In genomic region chr11:73982990-73983763, GRCh38 we compare ENCODE assay signal across 8 cellular contexts. TPM values are rescaled to one million over a fixed set of nuclear protein-coding genes. Genes with fewer than 3 reads are reported as not detected.
DNase-seq lines count a peak whose midpoint lies in the region; ATAC-seq and TF ChIP-seq lines count a peak whose summit lies in the region.

No MANE protein-coding gene starts in this region.

- H2AK5ac ChIP-seq in H9 (ENCODE audit: insufficient read length, low read length) = no peak overlapping the region

- no peak overlapping the region for H3K56ac ChIP-seq in H9 (ENCODE audit: insufficient read length, low read depth, low read length)

- intact Hi-C loops in stomach (cut with DNase I; ENCODE audit: low total_unique reads) = no loop called here

- no CpG with 5 or more reads among the region's 59 CpGs for WGBS in H9 (ENCODE audit: extremely low coverage, insufficient read length, low lambda C conversion rate)
- 0 to 2% (median 1%) methylated on average over 40 to 59 of the region's 59 CpGs for WGBS in stomach, 5 donors

- H3K4me3 Mint-ChIP-seq in H9 = peak overlapping the region; percentile 85 to 97
- peak overlapping the region; percentile 98 for H3K4me3 Mint-ChIP-seq in neural progenitor cell

- H3T11ph ChIP-seq in H9 (ENCODE audit: low read length) = no peak overlapping the region

- H3K36me3 ChIP-seq in MG63 (no peaks in the 10 kb centered on the region; the same call in 1 of the 2 replicates), neural progenitor cell (no peaks in the 10 kb centered on the region), stomach (peaks cover 1 to 13% (median 8%) of the 10 kb centered on the region in 4 donors)

- H3K23ac ChIP-seq in H9 (ENCODE audit: insufficient read length, low read depth, low read length) = no peak overlapping the region

- H3K36me3 Mint-ChIP-seq in H9 (ENCODE audit: insufficient read depth in 1 of 3, low read depth in 3 of 3) (peaks cover 23 to 33% (median 33%) of the 10 kb centered on the region in 3 experiments; a peak in 6 of 7 replicates), neural progenitor cell (peaks cover 21% of the 10 kb centered on the region)

- H2BK5ac ChIP-seq in H9 (ENCODE audit: insufficient read length, low read length) = no peak overlapping the region

- H3K27ac Mint-ChIP-seq in H9 = peak overlapping the region; percentile 98 to 100 (median 99)
- peak overlapping the region; percentile 90 for H3K27ac Mint-ChIP-seq in neural progenitor cell

- no peak overlapping the region for H4K91ac ChIP-seq in H9 (ENCODE audit: insufficient read length, low read depth, low read length)

- H3K4me3 ChIP-seq in MG63 = peak overlapping the region; percentile 59
- peak overlapping the region; percentile 81 for H3K4me3 ChIP-seq in neural progenitor cell
- peak overlapping the region; percentile 57 to 64 (median 62) for H3K4me3 ChIP-seq in stomach

- DNase-seq in G401 (ENCODE audit: low spot score) (peak; percentile 85), H9 (peak; percentile 97), MG63 (peak; percentile 98), SHP77 (lab: John Stamatoyannopoulos, UW) (peak; percentile 99), activated gamma-delta T cell (lab: John Stamatoyannopoulos, UW) (peak; percentile 89), foreskin keratinocyte (peak; percentile 49 to 79), neural progenitor cell (ENCODE audit: low spot score) (peak; percentile 93), stomach (peak; percentile 94)

- H3K9me3 ChIP-seq in H9 (ENCODE audit: control insufficient read depth, low read depth, low read length) = no peaks in the 10 kb centered on the region
- H3K9me3 ChIP-seq in MG63 = no peaks in the 10 kb centered on the region
- no peaks in the 10 kb centered on the region for H3K9me3 ChIP-seq in neural progenitor cell (ENCODE audit: low read depth)
- no peaks in the 10 kb centered on the region for H3K9me3 ChIP-seq in stomach

- no peaks in the 10 kb centered on the region for H3K27me3 ChIP-seq in H9 (ENCODE audit: insufficient read depth, low read length)
- no peaks in the 10 kb centered on the region for H3K27me3 ChIP-seq in MG63
- H3K27me3 ChIP-seq in foreskin keratinocyte = no peaks in the 10 kb centered on the region
- H3K27me3 ChIP-seq in neural progenitor cell = no peaks in the 10 kb centered on the region
- H3K27me3 ChIP-seq in stomach = no peaks in the 10 kb centered on the region

- ATAC-seq in foreskin keratinocyte = peak; percentile 86

- H3F3A ChIP-seq in neural progenitor cell (ENCODE audit: low read depth) = peaks cover 39% of the 10 kb centered on the region

- no peak overlapping the region for H4K5ac ChIP-seq in H9 (ENCODE audit: insufficient read length, low read depth, low read length)

- H3K23me2 ChIP-seq in H9 (ENCODE audit: insufficient read length, low read depth, low read length, poor library complexity, severe bottlenecking) = peaks cover 11% of the 10 kb centered on the region

- H3K79me2 ChIP-seq in H9 (ENCODE audit: insufficient read depth, low read length) (0 out of 2 replicates have a peak, but pooled peaks cover 2% of the 10 kb centered on the region), neural progenitor cell (ENCODE audit: low read depth) (peaks cover 31% of the 10 kb centered on the region)

- H3K4me1 ChIP-seq in H9 (ENCODE audit: insufficient read depth, low read length) (no peaks in the 10 kb centered on the region; the same call in 1 of the 2 replicates), foreskin keratinocyte (no peaks in the 10 kb centered on the region), neural progenitor cell (peaks cover 27% of the 10 kb centered on the region), stomach (peaks cover 26 to 57% (median 43%) of the 10 kb centered on the region in 4 donors)

- H3K4ac ChIP-seq in H9 (ENCODE audit: low read depth, low read length) = no peak overlapping the region

- H3K4me1 Mint-ChIP-seq in H9 = peaks cover 31 to 41% of the 10 kb centered on the region in 2 experiments
- peaks cover 40% of the 10 kb centered on the region for H3K4me1 Mint-ChIP-seq in neural progenitor cell

- H4K20me1 ChIP-seq in H9 (ENCODE audit: control insufficient read depth, insufficient read depth, insufficient read length) (no peaks in the 10 kb centered on the region), neural progenitor cell (ENCODE audit: low read depth) (peaks cover 13% of the 10 kb centered on the region)

- H2BK15ac ChIP-seq in H9 (ENCODE audit: low read depth, low read length) = no peak overlapping the region

- no peak for TF ChIP-seq EP300 in stomach (IDR thresholded peaks at IDR 0.05)

- no peak for TF ChIP-seq CTCF in H9 (conservative IDR thresholded peaks at IDR 0.05)
- TF ChIP-seq CTCF in foreskin keratinocyte (conservative IDR thresholded peaks at IDR 0.05) = no peak
- TF ChIP-seq CTCF in neural progenitor cell (IDR thresholded peaks at IDR 0.05) = no peak
- no peak for TF ChIP-seq CTCF in stomach (IDR thresholded peaks at IDR 0.05)

- peak overlapping the region; percentile 41 for H3K14ac ChIP-seq in H9 (ENCODE audit: insufficient read depth, low read length)

- H3K9ac ChIP-seq in H9 (ENCODE audit: extremely low read depth, insufficient read length, low read length) (peak overlapping the region; percentile 38), neural progenitor cell (no peak overlapping the region)

- H3K4me2 ChIP-seq in H9 (ENCODE audit: insufficient read depth, insufficient read length, low read length) (peak overlapping the region; percentile 62), neural progenitor cell (peak overlapping the region; percentile 83)

- H2BK20ac ChIP-seq in H9 (ENCODE audit: low read depth, low read length, poor library complexity, severe bottlenecking) = no peak overlapping the region

- peak in 2 of 4 donors; percentile 32 to 72 for TF ChIP-seq POLR2A in stomach (IDR thresholded peaks at IDR 0.05)

- in situ Hi-C loops in G401 (cut with HindIII; ENCODE audit: low sequenced_read_pairs) = no loop called here

- H2BK120ac ChIP-seq in H9 (ENCODE audit: low read depth, low read length, poor library complexity, severe bottlenecking) = no peak overlapping the region

- H3K18ac ChIP-seq in H9 (ENCODE audit: insufficient read length, low read depth, low read length) = peak overlapping the region; percentile 22

- H3K27ac ChIP-seq in H9 (ENCODE audit: insufficient read length, low read depth, low read length) = no peak overlapping the region
- no peak overlapping the region for H3K27ac ChIP-seq in foreskin keratinocyte
- peak overlapping the region; percentile 90 for H3K27ac ChIP-seq in neural progenitor cell
- peak overlapping the region; percentile 89 to 96 (median 92) for H3K27ac ChIP-seq in stomach

- H3K79me1 ChIP-seq in H9 (ENCODE audit: insufficient read depth, low read depth, low read length, poor library complexity, severe bottlenecking) = no peaks in the 10 kb centered on the region

- H4K8ac ChIP-seq in H9 (replicated peaks; ENCODE audit: insufficient read length, low read depth, low read length) = no peak overlapping the region

- H2BK12ac ChIP-seq in H9 (ENCODE audit: insufficient read length, low read depth, low read length) = no peak overlapping the region

- H3K27me3 Mint-ChIP-seq in H9 (ENCODE audit: low read depth) = peaks cover 22% of the 10 kb centered on the region
- H3K27me3 Mint-ChIP-seq in neural progenitor cell (ENCODE audit: insufficient read depth, low read depth) = peaks cover 2% of the 10 kb centered on the region

- H2AFZ ChIP-seq in H9 (ENCODE audit: low read length) (peak overlapping the region; percentile 7), neural progenitor cell (replicated peaks) (peak overlapping the region; percentile 66)

- H3K9me3 Mint-ChIP-seq in H9 = no peaks in the 10 kb centered on the region; a peak in 1 of 5 replicates
- H3K9me3 Mint-ChIP-seq in neural progenitor cell = no peaks in the 10 kb centered on the region

RNA-seq across cellular contexts. Expression of gene UCP2, which starts 0.5 kb away (rescaled TPM):
- 61.2 and 80.1 TPM in 2 replicates for total RNA-seq in G401 (2014; rRNA removed; shearing (Covaris generic))
- total RNA-seq in H9 (2021) = 58.3 and 62.1 TPM in 2 replicates
- total RNA-seq in MG63 (2014; rRNA removed; shearing (Covaris generic); ENCODE audit: low replicate concordance) = 2.3 TPM in 1 of 2 replicates, not detected in the other
- 0.42 and 0.65 TPM in 2 replicates for total RNA-seq in foreskin keratinocyte
- 1.0 and 1.2 TPM in 2 replicates for polyA plus RNA-seq in foreskin keratinocyte
- total RNA-seq in neural progenitor cell (ENCODE audit: low replicate concordance) = 69.2 and 88.1 TPM in 2 replicates
- total RNA-seq in stomach = 100 to 1,000 TPM in 1 of 5 donors, 10 to 100 TPM in 4; 15.2 to 111 (median 41.9) TPM
- polyA plus RNA-seq in stomach = 10 to 100 TPM; 21.9 to 55.3 (median 49.3) TPM

RNA-seq across cellular contexts. Expression of gene UCP3, which starts 25.7 kb away (rescaled TPM):
- 0.17 TPM in 1 of 2 replicates, not detected in the other for total RNA-seq in G401 (2014; rRNA removed; shearing (Covaris generic))
- total RNA-seq in H9 (2021) (0.77 and 0.85 TPM in 2 replicates), foreskin keratinocyte (0.21 and 0.48 TPM in 2 replicates), neural progenitor cell (ENCODE audit: low replicate concordance) (1.5 TPM in 1 of 2 replicates, not detected in the other), stomach (10 to 100 TPM in 1 of 5 donors, 1 to 10 TPM in 1, under 1 TPM in 2, not detected in 1; under 0.01 to 28.0 (median 1.3) TPM)
- not detected in 2 replicates for total RNA-seq in MG63 (2014; rRNA removed; shearing (Covaris generic); ENCODE audit: low replicate concordance)
- polyA plus RNA-seq in foreskin keratinocyte (0.12 and 0.26 TPM in 2 replicates), stomach (1 to 10 TPM in 1 of 3 donors, under 1 TPM in 2; 0.19 to 1.4 (median 0.70) TPM)

RNA-seq across cellular contexts. Expression of gene DNAJB13, which starts 32.4 kb away (rescaled TPM):
- total RNA-seq in G401 (2014; rRNA removed; shearing (Covaris generic)) = 1.8 and 4.6 TPM in 2 replicates
- total RNA-seq in H9 (2021) (not detected in 2 replicates), foreskin keratinocyte (0.07 TPM in 1 of 2 replicates, not detected in the other), neural progenitor cell (ENCODE audit: low replicate concordance) (0.28 TPM in 1 of 2 replicates, not detected in the other), stomach (not detected)
- total RNA-seq in MG63 (2014; rRNA removed; shearing (Covaris generic); ENCODE audit: low replicate concordance) = 0.79 TPM in 1 of 2 replicates, not detected in the other
- polyA plus RNA-seq in foreskin keratinocyte (not detected in 2 replicates), stomach (under 1 TPM in 1 of 3 donors, not detected in 2; 0.28 TPM)

Comparison
In these comparisons a context has a peak if more than half of its experiments do, and no peak if none do; other contexts are left out.
1. H3K27ac ChIP-seq: peak in neural progenitor cell (single experiment) and stomach (5 of 5); none in H9 (single experiment) and foreskin keratinocyte (single experiment).
2. Peak in every context shown above with its lines, with median percentiles within 50 percentile points of each other: DNase-seq and H3K4me3 ChIP-seq.